Comparison of ENCODE assay signal across 23 cellular contexts in genomic region chr13:80113714-80114454, GRCh38.
"Had no signal": no experiment of that assay in that cellular context is flagged by ENCODE, and none has a peak within 500 bp of the region (broad histone marks: within the 10 kb centered on the region; RNA-seq: fewer than 3 reads in every experiment).

No MANE protein-coding gene starts in this region.

- H3K4me1 ChIP-seq: esophagus muscularis mucosa, gastroesophageal sphincter, left lung, lower lobe of right lung had no signal

- H3K36me3 ChIP-seq: esophagus muscularis mucosa, gastroesophageal sphincter, heart left ventricle, left lung, lower lobe of right lung had no signal

- H2AFZ ChIP-seq: hepatocyte had no signal

- H3K4me2 ChIP-seq: hepatocyte had no signal

- H3K4me3 Mint-ChIP-seq: immature natural killer cell; mesothelial cell of epicardium; naive thymus-derived CD8-positive, alpha-beta T cell had no signal

- H3K36me3 Mint-ChIP-seq: immature natural killer cell; naive B cell; naive thymus-derived CD8-positive, alpha-beta T cell had no signal

- H3K79me2 ChIP-seq: hepatocyte had no signal

- H3K27me3 ChIP-seq: dorsolateral prefrontal cortex, esophagus muscularis mucosa, foreskin keratinocyte, gastroesophageal sphincter, heart left ventricle, hepatocyte, left lung had no signal

- H3K4me3 ChIP-seq: coronary artery, dorsolateral prefrontal cortex, esophagus muscularis mucosa, gastroesophageal sphincter, heart left ventricle, hepatocyte, left lung, lower lobe of right lung, mucosa of descending colon had no signal

- ATAC-seq: foreskin keratinocyte; gastroesophageal sphincter; heart left ventricle; left cardiac atrium; left lung; left ventricle myocardium superior; lower lobe of right lung; mucosa of descending colon; naive thymus-derived CD8-positive, alpha-beta T cell had no signal

- FAIRE-seq: endothelial cell of umbilical vein, keratinocyte had no signal

- H3K9me3 Mint-ChIP-seq: immature natural killer cell had no signal

- DNase-seq: dermis blood vessel endothelial cell; dorsolateral prefrontal cortex; effector CD4-positive, alpha-beta T cell; effector memory CD4-positive, alpha-beta T cell; foreskin keratinocyte; heart left ventricle; hypothalamus; immature natural killer cell; left cardiac atrium; left lung; left ventricle myocardium superior; lower lobe of right lung; mesenchymal stem cell; mucosa of descending colon; naive B cell; naive thymus-derived CD8-positive, alpha-beta T cell had no signal

- H3K9me3 ChIP-seq: esophagus muscularis mucosa, gastroesophageal sphincter, left lung, lower lobe of right lung, mucosa of descending colon had no signal

- H3K27ac ChIP-seq: coronary artery, dorsolateral prefrontal cortex, esophagus muscularis mucosa, foreskin keratinocyte, gastroesophageal sphincter, heart left ventricle, hepatocyte, left lung, lower lobe of right lung had no signal

- H3K27ac Mint-ChIP-seq: immature natural killer cell; mesothelial cell of epicardium; naive B cell; naive thymus-derived CD8-positive, alpha-beta T cell had no signal

- H3K4me1 Mint-ChIP-seq: immature natural killer cell; naive B cell; naive thymus-derived CD8-positive, alpha-beta T cell had no signal

- H3K27me3 Mint-ChIP-seq: naive thymus-derived CD8-positive, alpha-beta T cell had no signal
